24 cellular contexts compared by ENCODE assay signal in the genomic region with DNA sequence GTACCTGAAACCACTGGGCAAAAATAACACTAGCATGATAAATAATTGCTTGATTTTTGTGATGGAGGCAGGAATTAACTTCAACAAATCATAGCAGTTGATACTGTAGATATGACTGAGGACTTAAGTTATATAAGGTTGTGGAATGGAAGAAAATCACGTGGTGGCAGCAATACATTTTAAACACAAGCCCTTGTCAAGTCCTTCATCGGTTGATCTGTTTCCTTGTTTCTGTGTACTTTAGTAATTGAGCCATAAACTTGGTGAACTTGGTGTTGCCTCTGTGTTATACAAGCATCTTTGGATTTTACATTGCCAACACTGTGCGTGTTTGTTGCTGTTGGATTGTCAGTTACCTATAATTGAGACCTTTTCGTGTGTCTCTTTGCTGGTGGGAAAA.
"Had no signal": no experiment of that assay in that cellular context is flagged by ENCODE, and none has a peak within 500 bp of the region (broad histone marks: within the 10 kb centered on the region; RNA-seq: fewer than 3 reads in every experiment).

No MANE protein-coding gene starts in this region.

- H3K27me3 ChIP-seq: adrenal gland had no signal

- H3K4me3 ChIP-seq: adrenal gland had no signal

- H3K4me1 ChIP-seq: adrenal gland had no signal

- DNase-seq: activated CD4-positive, alpha-beta memory T cell treated with anti-CD3 and anti-CD28 coated beads, Interleukin-2, amount 10 ng/mL, durations not matched to agents 7 days and 5 days; activated CD4-positive, alpha-beta T cell treated with anti-CD3 and anti-CD28 coated beads for 36 hours; activated CD4-positive, alpha-beta T cell treated with anti-CD3 and anti-CD28 coated beads, Interleukin-2, amount 50 U/mL, for 1 hour; activated CD8-positive, alpha-beta memory T cell treated with anti-CD3 and anti-CD28 coated beads, Interleukin-2, amount 50 U/mL, for 4 hours; activated gamma-delta T cell treated with Interleukin-2 at 50 U/mL for 16 hours; activated naive CD4-positive, alpha-beta T cell treated with anti-CD3 and anti-CD28 coated beads, Interleukin-2, amount 50 U/mL, for 16 hours; activated naive CD8-positive, alpha-beta T cell treated with anti-CD3 and anti-CD28 coated beads, Interleukin-2, amount 10 ng/mL, durations not matched to agents 7 days and 5 days; activated T-cell treated with anti-CD3 and anti-CD28 coated beads, Interleukin-2, amount 50 U/mL, for 72 hours; anterior cingulate cortex; central memory CD4-positive, alpha-beta T cell; KBM-7; NCI-H1092; NCI-H1417 treated with DMSO at 0.1 percent for 48 hours; NCI-H1694; NCI-H2029 treated with DMSO at 0.1 percent for 48 hours; NCI-H524 treated with DMSO at 0.1 percent for 48 hours; NCI-H748 treated with DMSO at 0.1 percent for 48 hours; SIG-M5; T-helper 17 cell; T-helper 9 cell; WERI-Rb-1 had no signal

- FAIRE-seq: bronchial epithelial cell, TTC549 had no signal

- H3K9me3 ChIP-seq: adrenal gland had no signal

- H3K27ac ChIP-seq: adrenal gland, WERI-Rb-1 had no signal

- H3K36me3 ChIP-seq: adrenal gland, WERI-Rb-1 had no signal
